In genomic region chr17:82518826-82519810, GRCh38 we compare ENCODE assay signal across 1 cellular context.
A peak's percentile ranks its signal among the peaks of the same experiment; 100 is the strongest.
TF ChIP-seq lines count a peak whose summit lies in the region.

TSS of gene FOXK2 (plus strand) at chr17:82519732. CDS start at chr17:82519889, 157 bp downstream.

TF ChIP-seq in K562, 482 proteins besides CTCF, POLR2A, EP300 and RAD21 (continued from another document and continues in another):
- TF ChIP-seq ZBTB34 (CRISPR knock-in tag; IDR thresholded peaks at IDR 0.05) (no peak), ZFP91 (CRISPR knock-in tag; IDR thresholded peaks at IDR 0.05) (no peak), MAFG (tag; conservative IDR thresholded peaks at IDR 0.05) (no peak), SP1 (CRISPR knock-in tag; IDR thresholded peaks at IDR 0.05) (0 out of 2 replicates have a peak, but pooled peaks have one; percentile 16), COPS2 (conservative IDR thresholded peaks at IDR 0.05) (no peak), SRSF1 (IDR thresholded peaks at IDR 0.05; ENCODE audit: low read depth, low read length) (no peak), ZNF740 (CRISPR knock-in tag; IDR thresholded peaks at IDR 0.05) (no peak), ZNF740 (tag; IDR thresholded peaks at IDR 0.05) (no peak), ZNF695 (CRISPR knock-in tag; IDR thresholded peaks at IDR 0.05) (no peak), TBL1XR1 (IDR thresholded peaks at IDR 0.05; ENCODE audit: low read length in 2 of 2) (no peak), ZBTB11 (CRISPR knock-in tag; IDR thresholded peaks at IDR 0.05) (no peak; a peak in 1 of 6 replicates), CREBBP (IDR thresholded peaks at IDR 0.05; ENCODE audit: low read depth, low read length) (no peak), ZKSCAN1 (IDR thresholded peaks at IDR 0.05; ENCODE audit: low read depth, low read length) (no peak), E2F5 (CRISPR knock-in tag; IDR thresholded peaks at IDR 0.05) (no peak), SMARCA4 (IDR thresholded peaks at IDR 0.05) (peak; percentile 58; the same call in 1 of the 2 replicates), HNRNPL (IDR thresholded peaks at IDR 0.05; ENCODE audit: low read depth, low read length) (peak; percentile 81; the same call in 1 of the 2 replicates), HOXB6 (CRISPR knock-in tag; IDR thresholded peaks at IDR 0.05; ENCODE audit: borderline replicate concordance) (no peak), ZNF444 (CRISPR knock-in tag; IDR thresholded peaks at IDR 0.05) (no peak), PPARD (CRISPR knock-in tag; IDR thresholded peaks at IDR 0.05) (no peak), BCL6 (CRISPR knock-in tag; IDR thresholded peaks at IDR 0.05) (no peak), DEAF1 (CRISPR knock-in tag; IDR thresholded peaks at IDR 0.05) (no peak), ZNF175 (CRISPR knock-in tag; IDR thresholded peaks at IDR 0.05; ENCODE audit: low read depth) (no peak), ZEB2 (IDR thresholded peaks at IDR 0.05) (peak; percentile 77), THRB (CRISPR knock-in tag; conservative IDR thresholded peaks at IDR 0.05) (no peak), ZNF347 (CRISPR knock-in tag; IDR thresholded peaks at IDR 0.05; ENCODE audit: low read depth) (no peak), ZNF785 (CRISPR knock-in tag; IDR thresholded peaks at IDR 0.05) (no peak), NFE2 (IDR thresholded peaks at IDR 0.05; ENCODE audit: low read depth) (no peak), ZNF41 (CRISPR knock-in tag; conservative IDR thresholded peaks at IDR 0.05) (0 out of 2 replicates have a peak, but pooled peaks have one; percentile 49), SAP30 (IDR thresholded peaks at IDR 0.05; ENCODE audit: borderline replicate concordance, insufficient read depth, low read depth, low read length, poor library complexity, severe bottlenecking) (peak; percentile 74), SMAD2 (IDR thresholded peaks at IDR 0.05; ENCODE audit: low read depth, low read length) (no peak), THRA (IDR thresholded peaks at IDR 0.05) (no peak), ZNF436 (CRISPR knock-in tag; IDR thresholded peaks at IDR 0.05) (no peak), MCM5 (IDR thresholded peaks at IDR 0.05; ENCODE audit: low read depth) (no peak), RBM34 (IDR thresholded peaks at IDR 0.05; ENCODE audit: borderline replicate concordance, insufficient read depth, low read length) (0 out of 2 replicates have a peak, but pooled peaks have one; percentile 46), MAFK (IDR thresholded peaks at IDR 0.05; ENCODE audit: low read length) (no peak), CXXC5 (CRISPR knock-in tag; IDR thresholded peaks at IDR 0.05) (peak; percentile 99), NCOA6 (IDR thresholded peaks at IDR 0.05) (peak; percentile 84), CHAMP1 (IDR thresholded peaks at IDR 0.05) (peak; percentile 54; the same call in 1 of the 2 replicates), MCM3 (IDR thresholded peaks at IDR 0.05) (no peak), PHTF2 (CRISPR knock-in tag; IDR thresholded peaks at IDR 0.05) (no peak), CREB1 (IDR thresholded peaks at IDR 0.05) (peak; percentile 72; the same call in 1 of the 2 replicates), CREB1 (CRISPR knock-in tag; IDR thresholded peaks at IDR 0.05) (peak; percentile 57; the same call in 1 of the 2 replicates), MED1 (CRISPR knock-in tag; IDR thresholded peaks at IDR 0.05; ENCODE audit: borderline replicate concordance) (no peak), MITF (IDR thresholded peaks at IDR 0.05) (no peak), MLLT1 (IDR thresholded peaks at IDR 0.05) (peak in 1 of 2 experiments; percentile 68; a peak in 1 of 4 replicates), POU5F1 (IDR thresholded peaks at IDR 0.05; ENCODE audit: borderline replicate concordance, low read depth, low read length, partially characterized antibody) (no peak), HNRNPLL (IDR thresholded peaks at IDR 0.05; ENCODE audit: low read depth, low read length, poor library complexity, severe bottlenecking) (peak; percentile 52), NCOA1 (IDR thresholded peaks at IDR 0.05; ENCODE audit: low read depth) (peak; percentile 49; the same call in 1 of the 2 replicates), ZNF316 (IDR thresholded peaks at IDR 0.05) (peak; percentile 31; the same call in 1 of the 2 replicates), TGIF2 (CRISPR knock-in tag; IDR thresholded peaks at IDR 0.05) (0 out of 2 replicates have a peak, but pooled peaks have one; percentile 80), DPF2 (IDR thresholded peaks at IDR 0.05) (peak; percentile 82)
